In the genomic region with DNA sequence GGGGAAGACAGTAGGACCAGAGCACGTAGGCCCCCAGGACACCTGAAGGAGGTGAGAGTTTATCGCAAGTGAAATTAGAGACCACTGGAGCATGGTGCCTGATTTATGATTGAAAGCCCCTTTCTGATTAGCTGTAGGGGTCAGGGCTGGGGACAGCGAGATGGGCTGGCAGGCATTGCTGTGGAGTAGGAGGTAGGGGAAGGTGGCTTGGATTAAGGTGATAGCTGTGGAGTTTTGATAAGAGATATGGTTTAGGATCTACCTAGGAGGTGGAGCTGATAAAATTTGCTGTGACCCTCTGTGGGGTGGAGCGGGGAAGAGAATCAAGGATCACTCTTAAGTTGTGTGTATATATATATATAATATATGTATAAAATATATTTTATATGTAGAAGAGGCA, we compare ENCODE assay signal across 5 cellular contexts.
"Had no signal": no experiment of that assay in that cellular context is flagged by ENCODE, and none has a peak within 500 bp of the region (broad histone marks: within the 10 kb centered on the region; RNA-seq: fewer than 3 reads in every experiment).

No MANE protein-coding gene starts in this region.

- DNase-seq: H9, HCEC 1CT, IMR-90, KBM-7 had no signal

- H3K4me3 Mint-ChIP-seq: GM23338, H9 had no signal

- H3K27ac Mint-ChIP-seq: GM23338, H9 had no signal

- H2AFZ ChIP-seq: GM23338 had no signal

- H3K9me3 Mint-ChIP-seq: GM23338, H9 had no signal

- H3K4me3 ChIP-seq: GM23338 had no signal

- H3K4me1 Mint-ChIP-seq: GM23338, H9 had no signal

- H3K4me2 ChIP-seq: GM23338 had no signal
